Comparison of ENCODE assay signal across 8 cellular contexts in the genomic region with DNA sequence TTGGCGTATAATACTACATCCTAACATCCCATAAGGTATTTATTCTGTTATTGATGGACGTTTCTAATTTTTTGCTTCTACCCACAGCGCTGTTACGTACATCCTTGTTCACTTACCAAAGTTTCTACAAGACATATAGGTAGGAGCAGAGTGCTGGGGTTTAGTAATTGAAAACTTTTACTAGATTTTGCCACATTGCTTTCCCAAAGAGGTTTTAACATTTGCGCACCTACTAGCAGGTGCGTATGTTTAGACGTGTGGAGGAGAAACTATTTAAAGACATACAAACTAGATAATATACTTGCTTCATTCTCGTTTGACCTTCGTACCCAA. TPM values are rescaled to one million over a fixed set of nuclear protein-coding genes. Genes with fewer than 3 reads are reported as not detected.
A peak's percentile ranks its signal among the peaks of the same experiment; 100 is the strongest.
DNase-seq lines count a peak whose midpoint lies in the region; ATAC-seq, FAIRE-seq and TF ChIP-seq lines count a peak whose summit lies in the region.

No MANE protein-coding gene starts in this region.

- DNase-seq in HL-60 (ENCODE audit: low read depth in 1 of 2, low spot score in 1 of 2), result no peak
- no peak for DNase-seq in neural crest cell (ENCODE audit: low read depth, low spot score)
- no peak for DNase-seq in mucosa of gallbladder (ENCODE audit: low spot score)
- no peak for DNase-seq in stimulated activated naive CD4-positive, alpha-beta T cell treated with Interleukin-2 at 50 U/mL for 16 hours (lab: John Stamatoyannopoulos, UW)
- DNase-seq in AG08396 (ENCODE audit: low spot score), result no peak
- no peak for DNase-seq in Kasumi-1 (lab: John Stamatoyannopoulos, UW)

- peaks cover 39% of the 10 kb centered on the region for H3K4me1 Mint-ChIP-seq in neural crest cell

- peak overlapping the region; percentile 100 for H3K27ac Mint-ChIP-seq in neural crest cell (ENCODE audit: unreplicated experiment)

- peak; percentile 10 for FAIRE-seq in colon (lab: Jason Lieb, UNC)

- peak overlapping the region; percentile 98 for H3K27ac ChIP-seq in HL-60 (replicated peaks)

- peak; percentile 8 for ATAC-seq in GM19043 (IDR thresholded peaks at IDR 0.05; ENCODE audit: low read depth, unreplicated experiment)

- peaks cover 14% of the 10 kb centered on the region for H3K36me3 Mint-ChIP-seq in neural crest cell (ENCODE audit: low read depth)

- peak overlapping the region; percentile 100 for H3K4me3 Mint-ChIP-seq in neural crest cell

- H3K27me3 ChIP-seq in HL-60 (ENCODE audit: insufficient read depth, poor library complexity, severe bottlenecking), result no peaks in the 10 kb centered on the region

- no peaks in the 10 kb centered on the region for H3K9me3 Mint-ChIP-seq in neural crest cell

- H3K27me3 Mint-ChIP-seq in neural crest cell (ENCODE audit: low read depth), result no peaks in the 10 kb centered on the region

- peak overlapping the region; percentile 61 for H3K4me3 ChIP-seq in HL-60 (replicated peaks; ENCODE audit: insufficient read depth, low read length)

- TF ChIP-seq CTCF in HL-60 (IDR thresholded peaks at IDR 0.05; ENCODE audit: insufficient read depth, low read length), result no peak
- TF ChIP-seq CTCF in neural crest cell (conservative IDR thresholded peaks at IDR 0.05), result no peak

RNA-seq across cellular contexts. Expression of a gene that starts 0.6 kb away (rescaled TPM):
- total RNA-seq in neural crest cell (1,080 and 1,081 TPM in 2 replicates), mucosa of gallbladder (672 TPM)

RNA-seq across cellular contexts. Expression of a gene that starts 19.8 kb away (rescaled TPM):
- total RNA-seq in neural crest cell (1.3 and 1.9 TPM in 2 replicates), mucosa of gallbladder (5.8 TPM)
